In the genomic region with DNA sequence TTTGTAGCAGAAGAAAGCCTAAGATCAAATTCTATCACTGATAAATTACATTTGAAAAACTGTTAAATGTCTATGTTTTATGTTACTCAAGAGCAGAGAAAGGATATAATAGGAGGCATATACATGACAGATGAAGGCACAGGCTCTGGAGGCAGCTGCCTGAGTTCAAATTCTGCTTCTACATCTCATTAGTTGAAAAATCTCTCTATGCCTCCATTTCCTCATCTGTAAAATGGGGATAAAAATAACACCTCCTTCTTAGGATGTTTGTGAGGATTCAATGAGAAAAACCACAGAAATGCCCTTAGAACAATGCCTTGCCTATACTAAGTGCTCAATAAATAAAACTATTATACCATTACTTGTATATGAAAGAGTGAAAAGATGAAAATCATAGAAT, we compare ENCODE assay signal across 8 cellular contexts.
"Had no signal": no experiment of that assay in that cellular context is flagged by ENCODE, and none has a peak within 500 bp of the region (broad histone marks: within the 10 kb centered on the region; RNA-seq: fewer than 3 reads in every experiment).

No MANE protein-coding gene starts in this region.

- H3K27ac Mint-ChIP-seq: HFFc6 had no signal

- H3K4me3 ChIP-seq: GM23248, HAP-1 had no signal

- H3K9me3 ChIP-seq: HAP-1 had no signal

- ATAC-seq: HCT116 had no signal

- DNase-seq: GM23248, GOT3, H7, HFFc6, IMR-90 had no signal

- H3K9me3 Mint-ChIP-seq: HFFc6 had no signal

- H3K4me1 ChIP-seq: HAP-1 had no signal

- H3K27ac ChIP-seq: GM23248, HL-60 had no signal

- H3K4me3 Mint-ChIP-seq: HFFc6 had no signal
